9 cellular contexts compared by ENCODE assay signal in genomic region chr5:112757468-112758208, GRCh38. TPM values are rescaled to one million over a fixed set of nuclear protein-coding genes. Genes with fewer than 3 reads are reported as not detected.
DNase-seq lines count a peak whose midpoint lies in the region; ATAC-seq and TF ChIP-seq lines count a peak whose summit lies in the region.
"Had no signal": no experiment of that assay in that cellular context is flagged by ENCODE, and none has a peak within 500 bp of the region (broad histone marks: within the 10 kb centered on the region; RNA-seq: fewer than 3 reads in every experiment).

No MANE protein-coding gene starts in this region.

- no peak overlapping the region for H2BK5ac ChIP-seq in IMR-90 (ENCODE audit: low read depth, low read length, poor library complexity, severe bottlenecking)

- POLR2A ChIA-PET in IMR-90 (lab: Charles Lee; ENCODE audit: unreplicated experiment) = interaction anchor here (0.5 kb wide), 1 partner anchor 26 kb away, joined by 5 read pairs; no protein-coding TSS in a partner anchor

- no peak overlapping the region for H4K5ac ChIP-seq in IMR-90 (ENCODE audit: low read depth, low read length)

- no peak overlapping the region for H3K4me3 ChIP-seq in IMR-90 (ENCODE audit: insufficient read depth, low read depth, low read length)
- H3K4me3 ChIP-seq in effector memory CD4-positive, alpha-beta T cell (ENCODE audit: insufficient read depth, low read depth, low read length, poor library complexity, severe bottlenecking) = no peak overlapping the region

- no peak overlapping the region for H2AK9ac ChIP-seq in IMR-90 (replicated peaks; ENCODE audit: low read depth, low read length, poor library complexity)

- H2BK15ac ChIP-seq in IMR-90 (ENCODE audit: low read depth, low read length) = no peak overlapping the region

- H3K27ac Mint-ChIP-seq in memory B cell = peak overlapping the region; percentile 54

- H3K18ac ChIP-seq in IMR-90 (ENCODE audit: low read depth, low read length) = no peak overlapping the region

- dilution Hi-C loops in IMR-90 (cut with HindIII; ENCODE audit: low sequenced_read_pairs, unreplicated experiment) = no loop called here

- no TSS peak for BruUV-seq in IMR-90 (replicated peaks; lab: Mats Ljungman, UMichigan)

- no peak overlapping the region for H2BK20ac ChIP-seq in IMR-90 (ENCODE audit: low read depth, low read length)

- peak; percentile 75 for TF ChIP-seq RAD21 in IMR-90 (IDR thresholded peaks at IDR 0.05; ENCODE audit: low read length)

- H4K8ac ChIP-seq in IMR-90 (ENCODE audit: low read depth in 2 of 2, low read length in 2 of 2) = no peak overlapping the region

- no peak overlapping the region for H3K4me2 ChIP-seq in IMR-90 (ENCODE audit: low read depth, low read length)

- no peaks in the 10 kb centered on the region for H3K27me3 ChIP-seq in IMR-90 (ENCODE audit: control insufficient read depth, insufficient read depth, low read length)
- H3K27me3 ChIP-seq in effector memory CD4-positive, alpha-beta T cell (replicated peaks; ENCODE audit: control insufficient read depth, insufficient read depth, low read length, poor library complexity, severe bottlenecking) = no peaks in the 10 kb centered on the region

- no peak overlapping the region for H2AK5ac ChIP-seq in IMR-90 (ENCODE audit: low read depth, low read length)

- H2BK120ac ChIP-seq in IMR-90 (ENCODE audit: low read depth, low read length) = no peak overlapping the region

- H3K27me3 Mint-ChIP-seq in memory B cell = no peaks in the 10 kb centered on the region

- TF ChIP-seq CTCF in IMR-90 (conservative IDR thresholded peaks at IDR 0.05; ENCODE audit: low read depth, low read length) = peak; percentile 82

- no peak overlapping the region for H4K91ac ChIP-seq in IMR-90 (ENCODE audit: insufficient read depth, low read depth, low read length)

- H2AFZ ChIP-seq in IMR-90 (replicated peaks; ENCODE audit: low read length, poor library complexity) = no peak overlapping the region

- peak; percentile 8 to 43 for DNase-seq in NCI-H2081 (lab: John Stamatoyannopoulos, UW)
- no peak for DNase-seq in NCI-H2081 treated with DMSO at 0.1 percent for 48 hours (lab: John Stamatoyannopoulos, UW)
- DNase-seq in IMR-90 = peak; percentile 68
- peak; percentile 83 for DNase-seq in RKO (ENCODE audit: low spot score)
- DNase-seq in dermis blood vessel endothelial cell = peak; percentile 76
- peak in 1 of 2 donors; percentile 30 for DNase-seq in memory B cell (ENCODE audit: low spot score in 2 of 2)
- DNase-seq in effector memory CD4-positive, alpha-beta T cell = no peak

- H3K4me3 Mint-ChIP-seq in memory B cell = no peak overlapping the region

- no peaks in the 10 kb centered on the region for H3K4me1 ChIP-seq in IMR-90 (ENCODE audit: control insufficient read depth, insufficient read depth, low read length)
- H3K4me1 ChIP-seq in effector memory CD4-positive, alpha-beta T cell (ENCODE audit: control insufficient read depth, insufficient read depth, low read length, poor library complexity, severe bottlenecking) = no peaks in the 10 kb centered on the region

- H3K79me1 ChIP-seq in IMR-90 (ENCODE audit: low read depth in 1 of 2, low read length in 2 of 2) = peaks cover 3 to 7% of the 10 kb centered on the region in 2 experiments; a peak in 3 of 4 replicates

- no peak overlapping the region for H3K27ac ChIP-seq in IMR-90 (ENCODE audit: insufficient read depth, low read length)
- H3K27ac ChIP-seq in effector memory CD4-positive, alpha-beta T cell (ENCODE audit: insufficient read depth, low read length, poor library complexity, severe bottlenecking) = no peak overlapping the region
- H3K27ac ChIP-seq: epithelial cell of prostate had no signal

- no peaks in the 10 kb centered on the region for H4K20me1 ChIP-seq in IMR-90 (ENCODE audit: insufficient read depth, low read length)

- intact Hi-C loops in IMR-90 (cut with micrococcal nuclease) = loop anchor here (1.0 to 5.0 kb wide), 3 partner anchors 66 to 545 kb away; no protein-coding TSS in a partner anchor

- no peak overlapping the region for H3K23ac ChIP-seq in IMR-90 (ENCODE audit: low read depth, low read length)

- CTCF ChIA-PET in IMR-90 (lab: Yijun Ruan, JAX) = interaction anchor here (0.6 to 1.7 kb wide), 13 partner anchors 9 to 328 kb away, joined by 3 to 7 read pairs (median 4); no protein-coding TSS in a partner anchor

- peaks cover 23% of the 10 kb centered on the region for H3K36me3 Mint-ChIP-seq in memory B cell

- in situ Hi-C loops in IMR-90 (cut with MboI; ENCODE audit: low sequenced_read_pairs) = loop anchor here (5.0 kb wide), 1 partner anchor 205 kb away; no protein-coding TSS in a partner anchor

- peaks cover 4% of the 10 kb centered on the region; the same call in 1 of the 2 replicates for H3K36me3 ChIP-seq in IMR-90 (ENCODE audit: control insufficient read depth, insufficient read depth, low read length)
- peaks cover 5% of the 10 kb centered on the region for H3K36me3 ChIP-seq in effector memory CD4-positive, alpha-beta T cell (ENCODE audit: control insufficient read depth, insufficient read depth, low read length)

- H3K9ac ChIP-seq in IMR-90 (ENCODE audit: low read depth, low read length) = no peak overlapping the region

- TF ChIP-seq POLR2A in IMR-90 (IDR thresholded peaks at IDR 0.05; ENCODE audit: low read depth, low read length) = no peak

- 67% methylated on average over 1 of the region's 3 CpGs; no CpG with 5 or more reads in 1 of the 2 experiments for WGBS in IMR-90 (ENCODE audit: extremely low coverage in 2 of 2, insufficient read length in 1 of 2), 2 experiments

- H3K4ac ChIP-seq in IMR-90 (ENCODE audit: low read depth, low read length) = no peak overlapping the region

- no peaks in the 10 kb centered on the region for H3K9me1 ChIP-seq in IMR-90 (ENCODE audit: insufficient read depth, low read length)

- H3K56ac ChIP-seq in IMR-90 (ENCODE audit: extremely low read depth, insufficient read depth, low read length) = no peak overlapping the region

- no peaks in the 10 kb centered on the region for H3K9me3 Mint-ChIP-seq in memory B cell

- no peaks in the 10 kb centered on the region for H3K9me3 ChIP-seq in IMR-90 (ENCODE audit: control insufficient read depth, insufficient read depth, low read length)
- no peaks in the 10 kb centered on the region for H3K9me3 ChIP-seq in effector memory CD4-positive, alpha-beta T cell (ENCODE audit: control insufficient read depth, low read length)

- H3K4me1 Mint-ChIP-seq in memory B cell = peaks cover 13% of the 10 kb centered on the region

- no peak overlapping the region for H3K14ac ChIP-seq in IMR-90 (replicated peaks; ENCODE audit: low read depth, low read length)

- ATAC-seq in GM21576 (IDR thresholded peaks at IDR 0.05; ENCODE audit: unreplicated experiment) = peak; percentile 85
- peak; percentile 89 for ATAC-seq in IMR-90 (ENCODE audit: low read depth)
- ATAC-seq in memory B cell (ENCODE audit: low read depth) = peak; percentile 91

TF ChIP-seq in IMR-90, 13 proteins besides CTCF, POLR2A, EP300 and RAD21:
- no peak for TF ChIP-seq MAZ (IDR thresholded peaks at IDR 0.05; ENCODE audit: borderline replicate concordance, low read depth, low read length)
- peak; percentile 76 for TF ChIP-seq SMC3 (IDR thresholded peaks at IDR 0.05; ENCODE audit: low read depth, low read length)
TF ChIP-seq in IMR-90: peak in this region for 1.

RNA-seq across cellular contexts. Expression of gene APC, which starts 20.0 kb away (rescaled TPM):
- total RNA-seq in IMR-90 (2012; rRNA removed) (58.4 and 76.1 TPM in 2 replicates), dermis blood vessel endothelial cell (80.0 and 83.3 TPM in 2 replicates)
- polyA plus RNA-seq in IMR-90 (2012; rRNA removed) = 7.3 and 9.4 TPM in 2 replicates
- 2.5 and 3.6 TPM in 2 replicates for polyA plus RNA-seq in IMR-90 (2012; cell fraction: cytosol; rRNA removed)
- 5.6 and 10.5 TPM in 2 replicates for polyA plus RNA-seq in IMR-90 (2012; cell fraction: nucleus; rRNA removed; ENCODE audit: low replicate concordance)

Comparison
In these comparisons a context has a peak if more than half of its experiments do, and no peak if none do; other contexts are left out.
1. DNase-seq: peak in NCI-H2081 (2 of 2), IMR-90 (single experiment), RKO (single experiment) and dermis blood vessel endothelial cell (single experiment); none in NCI-H2081 treated with DMSO at 0.1 percent for 48 hours (single experiment) and effector memory CD4-positive, alpha-beta T cell (0 of 3).
2. Peak in every context shown above with its lines, with median percentiles within 50 percentile points of each other: ATAC-seq.